Comparison of ENCODE assay signal across 1 cellular context in the genomic region with DNA sequence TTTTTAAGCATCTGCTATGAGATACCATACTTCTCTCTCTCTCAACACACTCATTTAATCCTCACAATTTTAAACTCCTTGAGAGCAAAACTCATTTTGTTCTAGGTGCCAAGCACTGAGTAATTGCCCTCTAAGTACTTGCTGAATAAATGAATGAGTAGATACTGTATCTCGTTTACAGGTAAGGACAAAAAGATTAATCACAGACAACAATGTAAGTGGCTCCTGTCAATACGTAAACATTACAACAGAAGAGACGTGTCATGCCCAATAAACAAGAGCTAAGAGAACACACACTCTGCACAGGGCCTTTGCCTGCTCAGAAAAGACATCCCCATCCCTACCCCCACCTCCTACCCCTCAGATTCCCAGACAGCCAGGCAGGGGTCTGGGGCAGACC.
TF ChIP-seq lines count a peak whose summit lies in the region.

No MANE protein-coding gene starts in this region.

TF ChIP-seq in GM23338, 12 proteins besides CTCF, POLR2A, EP300 and RAD21 (continued from another document):
- TF ChIP-seq, protein P1, sequence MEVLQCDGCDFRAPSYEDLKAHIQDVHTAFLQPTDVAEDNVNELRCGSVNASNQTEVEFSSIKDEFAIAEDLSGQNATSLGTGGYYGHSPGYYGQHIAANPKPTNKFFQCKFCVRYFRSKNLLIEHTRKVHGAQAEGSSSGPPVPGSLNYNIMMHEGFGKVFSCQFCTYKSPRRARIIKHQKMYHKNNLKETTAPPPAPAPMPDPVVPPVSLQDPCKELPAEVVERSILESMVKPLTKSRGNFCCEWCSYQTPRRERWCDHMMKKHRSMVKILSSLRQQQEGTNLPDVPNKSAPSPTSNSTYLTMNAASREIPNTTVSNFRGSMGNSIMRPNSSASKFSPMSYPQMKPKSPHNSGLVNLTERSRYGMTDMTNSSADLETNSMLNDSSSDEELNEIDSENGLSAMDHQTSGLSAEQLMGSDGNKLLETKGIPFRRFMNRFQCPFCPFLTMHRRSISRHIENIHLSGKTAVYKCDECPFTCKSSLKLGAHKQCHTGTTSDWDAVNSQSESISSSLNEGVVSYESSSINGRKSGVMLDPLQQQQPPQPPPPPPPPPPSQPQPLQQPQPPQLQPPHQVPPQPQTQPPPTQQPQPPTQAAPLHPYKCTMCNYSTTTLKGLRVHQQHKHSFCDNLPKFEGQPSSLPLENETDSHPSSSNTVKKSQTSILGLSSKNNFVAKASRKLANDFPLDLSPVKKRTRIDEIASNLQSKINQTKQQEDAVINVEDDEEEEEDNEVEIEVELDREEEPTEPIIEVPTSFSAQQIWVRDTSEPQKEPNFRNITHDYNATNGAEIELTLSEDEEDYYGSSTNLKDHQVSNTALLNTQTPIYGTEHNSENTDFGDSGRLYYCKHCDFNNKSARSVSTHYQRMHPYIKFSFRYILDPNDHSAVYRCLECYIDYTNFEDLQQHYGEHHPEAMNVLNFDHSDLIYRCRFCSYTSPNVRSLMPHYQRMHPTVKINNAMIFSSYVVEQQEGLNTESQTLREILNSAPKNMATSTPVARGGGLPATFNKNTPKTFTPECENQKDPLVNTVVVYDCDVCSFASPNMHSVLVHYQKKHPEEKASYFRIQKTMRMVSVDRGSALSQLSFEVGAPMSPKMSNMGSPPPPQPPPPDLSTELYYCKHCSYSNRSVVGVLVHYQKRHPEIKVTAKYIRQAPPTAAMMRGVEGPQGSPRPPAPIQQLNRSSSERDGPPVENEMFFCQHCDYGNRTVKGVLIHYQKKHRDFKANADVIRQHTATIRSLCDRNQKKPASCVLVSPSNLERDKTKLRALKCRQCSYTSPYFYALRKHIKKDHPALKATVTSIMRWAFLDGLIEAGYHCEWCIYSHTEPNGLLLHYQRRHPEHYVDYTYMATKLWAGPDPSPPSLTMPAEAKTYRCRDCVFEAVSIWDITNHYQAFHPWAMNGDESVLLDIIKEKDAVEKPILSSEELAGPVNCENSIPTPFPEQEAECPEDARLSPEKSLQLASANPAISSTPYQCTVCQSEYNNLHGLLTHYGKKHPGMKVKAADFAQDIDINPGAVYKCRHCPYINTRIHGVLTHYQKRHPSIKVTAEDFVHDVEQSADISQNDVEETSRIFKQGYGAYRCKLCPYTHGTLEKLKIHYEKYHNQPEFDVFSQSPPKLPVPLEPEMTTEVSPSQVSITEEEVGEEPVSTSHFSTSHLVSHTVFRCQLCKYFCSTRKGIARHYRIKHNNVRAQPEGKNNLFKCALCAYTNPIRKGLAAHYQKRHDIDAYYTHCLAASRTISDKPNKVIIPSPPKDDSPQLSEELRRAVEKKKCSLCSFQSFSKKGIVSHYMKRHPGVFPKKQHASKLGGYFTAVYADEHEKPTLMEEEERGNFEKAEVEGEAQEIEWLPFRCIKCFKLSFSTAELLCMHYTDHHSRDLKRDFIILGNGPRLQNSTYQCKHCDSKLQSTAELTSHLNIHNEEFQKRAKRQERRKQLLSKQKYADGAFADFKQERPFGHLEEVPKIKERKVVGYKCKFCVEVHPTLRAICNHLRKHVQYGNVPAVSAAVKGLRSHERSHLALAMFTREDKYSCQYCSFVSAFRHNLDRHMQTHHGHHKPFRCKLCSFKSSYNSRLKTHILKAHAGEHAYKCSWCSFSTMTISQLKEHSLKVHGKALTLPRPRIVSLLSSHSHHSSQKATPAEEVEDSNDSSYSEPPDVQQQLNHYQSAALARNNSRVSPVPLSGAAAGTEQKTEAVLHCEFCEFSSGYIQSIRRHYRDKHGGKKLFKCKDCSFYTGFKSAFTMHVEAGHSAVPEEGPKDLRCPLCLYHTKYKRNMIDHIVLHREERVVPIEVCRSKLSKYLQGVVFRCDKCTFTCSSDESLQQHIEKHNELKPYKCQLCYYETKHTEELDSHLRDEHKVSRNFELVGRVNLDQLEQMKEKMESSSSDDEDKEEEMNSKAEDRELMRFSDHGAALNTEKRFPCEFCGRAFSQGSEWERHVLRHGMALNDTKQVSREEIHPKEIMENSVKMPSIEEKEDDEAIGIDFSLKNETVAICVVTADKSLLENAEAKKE (CRISPR knock-in tag; IDR thresholded peaks at IDR 0.05): no peak
- TF ChIP-seq JUNB (IDR thresholded peaks at IDR 0.05; ENCODE audit: unreplicated experiment) (no peak), EZH2 (IDR thresholded peaks at IDR 0.05; ENCODE audit: low read depth, unreplicated experiment) (no peak), NANOG (IDR thresholded peaks at IDR 0.05; ENCODE audit: borderline replicate concordance) (no peak), ZNF331 (CRISPR knock-in tag; IDR thresholded peaks at IDR 0.05; ENCODE audit: low read depth) (no peak), STAT1 (IDR thresholded peaks at IDR 0.05; ENCODE audit: unreplicated experiment) (no peak), CREB1 (CRISPR knock-in tag; IDR thresholded peaks at IDR 0.05; ENCODE audit: low read depth) (no peak), EZH2phosphoT487 (IDR thresholded peaks at IDR 0.05; ENCODE audit: unreplicated experiment) (no peak)
- TF ChIP-seq, protein P2, sequence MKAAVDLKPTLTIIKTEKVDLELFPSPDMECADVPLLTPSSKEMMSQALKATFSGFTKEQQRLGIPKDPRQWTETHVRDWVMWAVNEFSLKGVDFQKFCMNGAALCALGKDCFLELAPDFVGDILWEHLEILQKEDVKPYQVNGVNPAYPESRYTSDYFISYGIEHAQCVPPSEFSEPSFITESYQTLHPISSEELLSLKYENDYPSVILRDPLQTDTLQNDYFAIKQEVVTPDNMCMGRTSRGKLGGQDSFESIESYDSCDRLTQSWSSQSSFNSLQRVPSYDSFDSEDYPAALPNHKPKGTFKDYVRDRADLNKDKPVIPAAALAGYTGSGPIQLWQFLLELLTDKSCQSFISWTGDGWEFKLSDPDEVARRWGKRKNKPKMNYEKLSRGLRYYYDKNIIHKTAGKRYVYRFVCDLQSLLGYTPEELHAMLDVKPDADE (IDR thresholded peaks at IDR 0.05): no peak
- TF ChIP-seq, protein P3, sequence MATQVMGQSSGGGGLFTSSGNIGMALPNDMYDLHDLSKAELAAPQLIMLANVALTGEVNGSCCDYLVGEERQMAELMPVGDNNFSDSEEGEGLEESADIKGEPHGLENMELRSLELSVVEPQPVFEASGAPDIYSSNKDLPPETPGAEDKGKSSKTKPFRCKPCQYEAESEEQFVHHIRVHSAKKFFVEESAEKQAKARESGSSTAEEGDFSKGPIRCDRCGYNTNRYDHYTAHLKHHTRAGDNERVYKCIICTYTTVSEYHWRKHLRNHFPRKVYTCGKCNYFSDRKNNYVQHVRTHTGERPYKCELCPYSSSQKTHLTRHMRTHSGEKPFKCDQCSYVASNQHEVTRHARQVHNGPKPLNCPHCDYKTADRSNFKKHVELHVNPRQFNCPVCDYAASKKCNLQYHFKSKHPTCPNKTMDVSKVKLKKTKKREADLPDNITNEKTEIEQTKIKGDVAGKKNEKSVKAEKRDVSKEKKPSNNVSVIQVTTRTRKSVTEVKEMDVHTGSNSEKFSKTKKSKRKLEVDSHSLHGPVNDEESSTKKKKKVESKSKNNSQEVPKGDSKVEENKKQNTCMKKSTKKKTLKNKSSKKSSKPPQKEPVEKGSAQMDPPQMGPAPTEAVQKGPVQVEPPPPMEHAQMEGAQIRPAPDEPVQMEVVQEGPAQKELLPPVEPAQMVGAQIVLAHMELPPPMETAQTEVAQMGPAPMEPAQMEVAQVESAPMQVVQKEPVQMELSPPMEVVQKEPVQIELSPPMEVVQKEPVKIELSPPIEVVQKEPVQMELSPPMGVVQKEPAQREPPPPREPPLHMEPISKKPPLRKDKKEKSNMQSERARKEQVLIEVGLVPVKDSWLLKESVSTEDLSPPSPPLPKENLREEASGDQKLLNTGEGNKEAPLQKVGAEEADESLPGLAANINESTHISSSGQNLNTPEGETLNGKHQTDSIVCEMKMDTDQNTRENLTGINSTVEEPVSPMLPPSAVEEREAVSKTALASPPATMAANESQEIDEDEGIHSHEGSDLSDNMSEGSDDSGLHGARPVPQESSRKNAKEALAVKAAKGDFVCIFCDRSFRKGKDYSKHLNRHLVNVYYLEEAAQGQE (IDR thresholded peaks at IDR 0.05; ENCODE audit: unreplicated experiment): no peak
